6 cellular contexts compared by ENCODE assay signal in the genomic region with DNA sequence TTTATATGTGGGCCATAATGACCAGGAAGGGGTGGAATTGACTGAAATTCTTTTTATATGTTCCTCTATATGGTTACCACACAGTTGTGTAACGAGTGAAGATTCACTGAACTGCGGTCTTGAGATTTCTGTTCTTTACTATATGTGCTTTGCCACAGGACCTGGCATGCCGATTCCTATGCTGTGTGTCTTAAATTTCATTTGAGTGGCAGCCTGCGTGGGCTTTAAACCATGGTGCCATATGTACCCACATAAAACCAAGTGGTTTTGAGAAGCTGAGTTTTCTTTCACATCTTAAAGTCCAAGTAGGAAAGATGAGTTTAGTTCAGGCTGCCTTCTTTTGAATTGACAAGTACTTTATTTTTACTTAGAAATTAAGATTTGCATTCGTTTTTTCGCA.
"Had no signal": no experiment of that assay in that cellular context is flagged by ENCODE, and none has a peak within 500 bp of the region (broad histone marks: within the 10 kb centered on the region; RNA-seq: fewer than 3 reads in every experiment).

No MANE protein-coding gene starts in this region.

- H3K4me3 ChIP-seq: K562 had no signal

- ATAC-seq: HepG2, K562 had no signal

- DNase-seq: IMR-90, KBM-7, KG1 had no signal

- H3K27ac ChIP-seq: HL-60 had no signal
